In the genomic region with DNA sequence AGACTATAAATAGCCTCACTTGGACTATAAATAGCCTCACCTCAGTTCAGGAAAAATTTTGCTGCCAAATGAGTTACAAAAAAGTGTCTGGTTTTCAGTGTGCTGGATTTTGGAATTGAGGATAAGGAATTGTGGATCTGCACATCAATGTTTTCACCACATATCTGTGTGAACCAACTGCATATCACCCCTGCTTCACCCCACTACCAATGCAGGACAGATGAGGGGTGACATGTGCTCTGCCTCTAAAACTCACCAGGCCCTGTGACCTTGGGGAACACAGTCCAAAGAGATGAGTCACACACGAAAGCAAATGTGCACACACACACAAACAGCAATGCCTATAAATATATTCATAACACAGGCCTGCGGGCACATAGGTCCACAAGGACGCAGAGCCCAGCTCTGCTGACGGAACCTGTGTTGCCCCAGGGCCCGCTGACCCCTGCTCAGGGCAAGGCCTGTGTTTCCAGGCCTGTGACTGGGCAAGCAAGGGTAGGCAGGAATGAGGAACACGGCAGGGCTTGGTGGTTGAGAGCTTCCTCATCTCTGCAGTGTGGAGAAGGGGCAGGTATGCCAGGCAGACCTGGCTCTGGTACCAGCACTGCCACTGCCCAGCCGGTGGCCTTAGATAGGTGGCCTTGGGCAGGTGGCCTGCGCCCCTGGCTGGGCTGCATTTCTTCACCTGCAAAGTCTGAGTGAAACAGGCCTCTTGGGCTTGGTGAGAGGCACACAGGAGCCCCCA, we compare ENCODE assay signal across 1 cellular context.
TF ChIP-seq lines count a peak whose summit lies in the region.

No MANE protein-coding gene starts in this region.

TF ChIP-seq in HepG2, 621 proteins besides CTCF, POLR2A, EP300 and RAD21 (continued from another document and continues in another):
- no peak for TF ChIP-seq NFAT5 (CRISPR knock-in tag; IDR thresholded peaks at IDR 0.05)
- no peak for TF ChIP-seq TFDP1 (CRISPR knock-in tag; IDR thresholded peaks at IDR 0.05; ENCODE audit: borderline replicate concordance)
- no peak for TF ChIP-seq SMAD1 (CRISPR knock-in tag; IDR thresholded peaks at IDR 0.05; ENCODE audit: borderline replicate concordance, low read depth)
- no peak for TF ChIP-seq PCBP2 (optimal IDR thresholded peaks at IDR 0.05; ENCODE audit: low read depth, low read length, poor library complexity, severe bottlenecking)
- TF ChIP-seq MTA1 (CRISPR knock-in tag; IDR thresholded peaks at IDR 0.05; ENCODE audit: borderline replicate concordance), result 0 out of 2 replicates have a peak, but pooled peaks have one; percentile 46
- peak; percentile 67; the same call in 1 of the 2 replicates for TF ChIP-seq YEATS4 (CRISPR knock-in tag; IDR thresholded peaks at IDR 0.05; ENCODE audit: borderline replicate concordance)
- 0 out of 2 replicates have a peak, but pooled peaks have one; percentile 18 for TF ChIP-seq SRY (CRISPR knock-in tag; IDR thresholded peaks at IDR 0.05)
- TF ChIP-seq CBX2 (IDR thresholded peaks at IDR 0.05; ENCODE audit: low read depth, low read length), result no peak
- no peak for TF ChIP-seq CBX2 (CRISPR knock-in tag; IDR thresholded peaks at IDR 0.05; ENCODE audit: low read depth)
- TF ChIP-seq ESRRA (CRISPR knock-in tag; IDR thresholded peaks at IDR 0.05; ENCODE audit: low read depth), result peak; percentile 73; the same call in 1 of the 2 replicates
- peak; percentile 99 for TF ChIP-seq MEF2D (CRISPR knock-in tag; IDR thresholded peaks at IDR 0.05)
- no peak for TF ChIP-seq RFXANK (CRISPR knock-in tag; IDR thresholded peaks at IDR 0.05)
- TF ChIP-seq IKZF1 (IDR thresholded peaks at IDR 0.05), result no peak
- TF ChIP-seq AGO1 (IDR thresholded peaks at IDR 0.05; ENCODE audit: low read depth, low read length, poor library complexity, severe bottlenecking), result no peak
- no peak; the same call in 1 of the 2 replicates for TF ChIP-seq ZNF235 (CRISPR knock-in tag; IDR thresholded peaks at IDR 0.05; ENCODE audit: borderline replicate concordance)
- no peak for TF ChIP-seq ZNF17 (CRISPR knock-in tag; IDR thresholded peaks at IDR 0.05)
- no peak for TF ChIP-seq ZNF343 (CRISPR knock-in tag; IDR thresholded peaks at IDR 0.05)
- TF ChIP-seq ZNF782 (CRISPR knock-in tag; IDR thresholded peaks at IDR 0.05; ENCODE audit: borderline replicate concordance), result no peak
- no peak for TF ChIP-seq ZSCAN25 (CRISPR knock-in tag; IDR thresholded peaks at IDR 0.05)
- TF ChIP-seq NBN (conservative IDR thresholded peaks at IDR 0.05), result no peak
- no peak for TF ChIP-seq ZNF629 (CRISPR knock-in tag; conservative IDR thresholded peaks at IDR 0.05)
- TF ChIP-seq CSRNP1 (CRISPR knock-in tag; IDR thresholded peaks at IDR 0.05), result no peak
- TF ChIP-seq RBM22 (optimal IDR thresholded peaks at IDR 0.05; ENCODE audit: low read length), result no peak
- TF ChIP-seq ZNF24 (IDR thresholded peaks at IDR 0.05), result no peak
- no peak for TF ChIP-seq CCDC6 (CRISPR knock-in tag; IDR thresholded peaks at IDR 0.05)
- no peak; the same call in 1 of the 2 replicates for TF ChIP-seq ZNF644 (CRISPR knock-in tag; IDR thresholded peaks at IDR 0.05; ENCODE audit: low read depth)
- TF ChIP-seq ZNF577 (CRISPR knock-in tag; IDR thresholded peaks at IDR 0.05; ENCODE audit: borderline replicate concordance, low read depth), result no peak
- TF ChIP-seq ZFP41 (CRISPR knock-in tag; IDR thresholded peaks at IDR 0.05; ENCODE audit: borderline replicate concordance), result no peak
- TF ChIP-seq ZNF660 (CRISPR knock-in tag; IDR thresholded peaks at IDR 0.05; ENCODE audit: borderline replicate concordance, low read depth), result no peak
- no peak for TF ChIP-seq ZNF781 (CRISPR knock-in tag; IDR thresholded peaks at IDR 0.05; ENCODE audit: borderline replicate concordance, not compliant biosample characterization)
- TF ChIP-seq ZNF225 (CRISPR knock-in tag; IDR thresholded peaks at IDR 0.05), result 0 out of 2 replicates have a peak, but pooled peaks have one; percentile 32
- no peak for TF ChIP-seq ATF1 (CRISPR knock-in tag; IDR thresholded peaks at IDR 0.05)
- TF ChIP-seq MEIS2 (CRISPR knock-in tag; IDR thresholded peaks at IDR 0.05), result no peak; the same call in 1 of the 2 replicates
- TF ChIP-seq KLF13 (CRISPR knock-in tag; IDR thresholded peaks at IDR 0.05), result no peak
- TF ChIP-seq, protein P1, sequence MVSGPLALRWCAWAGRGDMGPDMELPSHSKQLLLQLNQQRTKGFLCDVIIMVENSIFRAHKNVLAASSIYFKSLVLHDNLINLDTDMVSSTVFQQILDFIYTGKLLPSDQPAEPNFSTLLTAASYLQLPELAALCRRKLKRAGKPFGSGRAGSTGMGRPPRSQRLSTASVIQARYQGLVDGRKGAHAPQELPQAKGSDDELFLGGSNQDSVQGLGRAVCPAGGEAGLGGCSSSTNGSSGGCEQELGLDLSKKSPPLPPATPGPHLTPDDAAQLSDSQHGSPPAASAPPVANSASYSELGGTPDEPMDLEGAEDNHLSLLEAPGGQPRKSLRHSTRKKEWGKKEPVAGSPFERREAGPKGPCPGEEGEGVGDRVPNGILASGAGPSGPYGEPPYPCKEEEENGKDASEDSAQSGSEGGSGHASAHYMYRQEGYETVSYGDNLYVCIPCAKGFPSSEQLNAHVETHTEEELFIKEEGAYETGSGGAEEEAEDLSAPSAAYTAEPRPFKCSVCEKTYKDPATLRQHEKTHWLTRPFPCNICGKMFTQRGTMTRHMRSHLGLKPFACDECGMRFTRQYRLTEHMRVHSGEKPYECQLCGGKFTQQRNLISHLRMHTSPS (CRISPR knock-in tag; IDR thresholded peaks at IDR 0.05; ENCODE audit: low read depth), result peak; percentile 98
- TF ChIP-seq ZNF335 (CRISPR knock-in tag; IDR thresholded peaks at IDR 0.05), result no peak
- 0 out of 2 replicates have a peak, but pooled peaks have one; percentile 68 for TF ChIP-seq ZNF446 (CRISPR knock-in tag; IDR thresholded peaks at IDR 0.05)
- no peak for TF ChIP-seq ZFP62 (CRISPR knock-in tag; IDR thresholded peaks at IDR 0.05)
- no peak for TF ChIP-seq ZNF354B (CRISPR knock-in tag; IDR thresholded peaks at IDR 0.05)
- no peak for TF ChIP-seq MYNN (CRISPR knock-in tag; IDR thresholded peaks at IDR 0.05; ENCODE audit: low read depth)
- peak; percentile 67 for TF ChIP-seq IKZF5 (CRISPR knock-in tag; IDR thresholded peaks at IDR 0.05)
- TF ChIP-seq ZNF513 (CRISPR knock-in tag; conservative IDR thresholded peaks at IDR 0.05), result no peak
- no peak for TF ChIP-seq SRSF1 (optimal IDR thresholded peaks at IDR 0.05; ENCODE audit: low read depth, low read length)
- 0 out of 2 replicates have a peak, but pooled peaks have one; percentile 40 for TF ChIP-seq ZSCAN9 (CRISPR knock-in tag; IDR thresholded peaks at IDR 0.05; ENCODE audit: borderline replicate concordance)
- TF ChIP-seq, protein P2, sequence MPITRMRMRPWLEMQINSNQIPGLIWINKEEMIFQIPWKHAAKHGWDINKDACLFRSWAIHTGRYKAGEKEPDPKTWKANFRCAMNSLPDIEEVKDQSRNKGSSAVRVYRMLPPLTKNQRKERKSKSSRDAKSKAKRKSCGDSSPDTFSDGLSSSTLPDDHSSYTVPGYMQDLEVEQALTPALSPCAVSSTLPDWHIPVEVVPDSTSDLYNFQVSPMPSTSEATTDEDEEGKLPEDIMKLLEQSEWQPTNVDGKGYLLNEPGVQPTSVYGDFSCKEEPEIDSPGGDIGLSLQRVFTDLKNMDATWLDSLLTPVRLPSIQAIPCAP (CRISPR knock-in tag; IDR thresholded peaks at IDR 0.05; ENCODE audit: low read depth), result no peak
- 0 out of 2 replicates have a peak, but pooled peaks have one; percentile 54 for TF ChIP-seq ZBTB20 (CRISPR knock-in tag; IDR thresholded peaks at IDR 0.05; ENCODE audit: borderline replicate concordance, low read depth)
- no peak for TF ChIP-seq RARG (CRISPR knock-in tag; IDR thresholded peaks at IDR 0.05; ENCODE audit: low read depth)
- TF ChIP-seq ZNF780A (CRISPR knock-in tag; IDR thresholded peaks at IDR 0.05), result no peak
- no peak for TF ChIP-seq MIER2 (CRISPR knock-in tag; IDR thresholded peaks at IDR 0.05)
- TF ChIP-seq JARID2 (CRISPR knock-in tag; IDR thresholded peaks at IDR 0.05; ENCODE audit: insufficient replicate concordance), result no peak
- TF ChIP-seq, protein P3, sequence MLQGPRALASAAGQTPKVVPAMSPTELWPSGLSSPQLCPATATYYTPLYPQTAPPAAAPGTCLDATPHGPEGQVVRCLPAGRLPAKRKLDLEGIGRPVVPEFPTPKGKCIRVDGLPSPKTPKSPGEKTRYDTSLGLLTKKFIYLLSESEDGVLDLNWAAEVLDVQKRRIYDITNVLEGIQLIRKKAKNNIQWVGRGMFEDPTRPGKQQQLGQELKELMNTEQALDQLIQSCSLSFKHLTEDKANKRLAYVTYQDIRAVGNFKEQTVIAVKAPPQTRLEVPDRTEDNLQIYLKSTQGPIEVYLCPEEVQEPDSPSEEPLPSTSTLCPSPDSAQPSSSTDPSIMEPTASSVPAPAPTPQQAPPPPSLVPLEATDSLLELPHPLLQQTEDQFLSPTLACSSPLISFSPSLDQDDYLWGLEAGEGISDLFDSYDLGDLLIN (CRISPR knock-in tag; IDR thresholded peaks at IDR 0.05; ENCODE audit: borderline replicate concordance), result no peak
- TF ChIP-seq KLF9 (CRISPR knock-in tag; IDR thresholded peaks at IDR 0.05; ENCODE audit: low read depth), result no peak
- no peak for TF ChIP-seq ZNF556 (CRISPR knock-in tag; IDR thresholded peaks at IDR 0.05; ENCODE audit: borderline replicate concordance)
- peak; percentile 47; the same call in 1 of the 2 replicates for TF ChIP-seq MAFF (IDR thresholded peaks at IDR 0.05; ENCODE audit: low read depth, low read length)
- peak; percentile 74 for TF ChIP-seq ZNF605 (CRISPR knock-in tag; IDR thresholded peaks at IDR 0.05)
